ENCODE assay signal across 8 cellular contexts in the genomic region with DNA sequence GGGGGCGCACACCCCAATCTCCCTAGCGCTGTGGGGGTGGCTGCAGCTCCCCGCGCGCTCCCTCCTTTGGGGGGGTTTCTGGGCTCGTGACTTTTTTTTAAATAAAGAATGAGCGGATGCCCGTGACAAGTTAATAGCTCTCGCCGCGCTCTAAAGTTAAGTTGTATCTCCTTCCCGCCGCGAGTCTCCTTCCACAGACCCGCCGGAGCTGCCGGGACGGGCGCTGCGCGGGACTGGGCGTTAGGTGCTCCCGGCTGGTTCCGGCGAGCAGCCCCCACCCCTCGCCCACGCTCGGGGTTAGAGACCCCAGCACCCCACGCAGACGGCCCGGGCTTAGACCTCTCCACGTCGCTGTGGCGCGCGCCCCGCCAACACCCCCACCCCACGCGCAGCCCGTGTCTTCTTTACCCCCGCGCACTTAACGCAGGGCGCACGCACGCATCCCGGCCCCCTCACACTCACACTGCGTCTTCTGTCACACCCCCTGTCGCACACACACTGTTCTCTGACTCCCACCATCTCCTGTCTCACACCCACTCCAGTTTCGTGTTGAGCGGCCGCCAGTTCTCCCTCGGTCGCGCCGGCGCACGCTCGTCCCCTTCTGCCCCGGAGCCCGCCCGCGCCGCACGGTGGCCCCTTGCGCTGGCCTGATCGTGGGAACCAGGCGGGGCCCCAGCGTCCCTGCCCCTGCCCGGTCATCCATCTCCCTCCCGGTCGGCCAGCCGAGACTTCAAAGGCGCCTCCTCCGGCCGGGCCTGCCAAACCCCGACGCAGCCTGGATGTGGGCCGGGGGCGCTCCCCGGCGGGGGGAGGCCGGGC.
DNase-seq lines count a peak whose midpoint lies in the region; ATAC-seq and TF ChIP-seq lines count a peak whose summit lies in the region.

No MANE protein-coding gene starts in this region.

- H3K4me3 Mint-ChIP-seq in natural killer cell, result peak overlapping the region; percentile 89

- peaks cover 16 to 23% of the 10 kb centered on the region in 2 donors for H3K4me1 Mint-ChIP-seq in natural killer cell

- ATAC-seq in HG03342 (IDR thresholded peaks at IDR 0.05; ENCODE audit: unreplicated experiment) (peak; percentile 18), natural killer cell (peak; percentile 54 to 64 (median 57)), GM21737 (IDR thresholded peaks at IDR 0.05; ENCODE audit: unreplicated experiment) (no peak)

- no peaks in the 10 kb centered on the region for H3K36me3 Mint-ChIP-seq in natural killer cell

- DNase-seq in ELF-1 (ENCODE audit: low read depth, low spot score) (peak; percentile 90), activated T-cell treated with anti-CD3 and anti-CD28 coated beads for 4 hours (peak; percentile 8), fibroblast of pulmonary artery (ENCODE audit: low read depth) (peak; percentile 50), natural killer cell (peak; percentile 19), pons (ENCODE audit: low spot score) (no peak), GF-D8 (lab: John Stamatoyannopoulos, UW) (no peak)

- H3K9me3 Mint-ChIP-seq in natural killer cell, result no peaks in the 10 kb centered on the region

- H3K4me3 ChIP-seq in fibroblast of pulmonary artery (replicated peaks; ENCODE audit: low read depth, low read length), result peak overlapping the region; percentile 77

- peak overlapping the region in 1 of 2 donors; percentile 70 for H3K27ac Mint-ChIP-seq in natural killer cell

- TF ChIP-seq CTCF in fibroblast of pulmonary artery (IDR thresholded peaks at IDR 0.05; ENCODE audit: low read length, missing control alignments) (no peak), natural killer cell (IDR thresholded peaks at IDR 0.05) (no peak)

- intact Hi-C loops in natural killer cell (cut with micrococcal nuclease), result no loop called here

- peaks cover 13 to 27% of the 10 kb centered on the region in 2 donors for H3K27me3 Mint-ChIP-seq in natural killer cell (ENCODE audit: low read depth in 2 of 2)

Comparison
In these comparisons a context has a peak if more than half of its experiments do, and no peak if none do; other contexts are left out.
1. DNase-seq: peak in ELF-1 (single experiment), activated T-cell treated with anti-CD3 and anti-CD28 coated beads for 4 hours (single experiment), fibroblast of pulmonary artery (single experiment) and natural killer cell (single experiment); none in pons (single experiment) and GF-D8 (single experiment).